In genomic region chr6:152984387-152984872, GRCh38 we compare ENCODE assay signal across 8 cellular contexts. TPM values are rescaled to one million over a fixed set of nuclear protein-coding genes. Genes with fewer than 3 reads are reported as not detected.
DNase-seq lines count a peak whose midpoint lies in the region; ATAC-seq and TF ChIP-seq lines count a peak whose summit lies in the region.

No MANE protein-coding gene starts in this region.

- intact Hi-C loops in MCF 10A (cut with micrococcal nuclease), result no loop called here

- no peaks in the 10 kb centered on the region for H3K27me3 Mint-ChIP-seq in MCF 10A (ENCODE audit: insufficient read depth, unreplicated experiment)
- peaks cover 0 to 3% (median 0%) of the 10 kb centered on the region in 5 donors for H3K27me3 Mint-ChIP-seq in naive thymus-derived CD8-positive, alpha-beta T cell

- TSS peak; percentile 65 for BruUV-seq in MCF 10A (replicated peaks; lab: Mats Ljungman, UMichigan)

- TF ChIP-seq CTCF in LNCaP clone FGC (IDR thresholded peaks at IDR 0.05; ENCODE audit: control insufficient read depth, extremely low read depth, insufficient read depth) (no peak), MCF 10A (IDR thresholded peaks at IDR 0.05; ENCODE audit: unreplicated experiment) (no peak)

- ATAC-seq in GM21737 (IDR thresholded peaks at IDR 0.05; ENCODE audit: unreplicated experiment), result peak; percentile 28
- no peak for ATAC-seq in naive thymus-derived CD8-positive, alpha-beta T cell

- DNase-seq in NCI-H345 (lab: John Stamatoyannopoulos, UW) (peak; percentile 19), NCI-H345 treated with DMSO at 0.1 percent for 48 hours (lab: John Stamatoyannopoulos, UW; ENCODE audit: unreplicated experiment) (no peak), LNCaP clone FGC (ENCODE audit: low read depth) (no peak), MCF 10A (ENCODE audit: unreplicated experiment) (no peak), SHP77 treated with DMSO at 0.1 percent for 48 hours (lab: John Stamatoyannopoulos, UW) (no peak), HCEC 1CT (no peak)
- no peak for DNase-seq in naive thymus-derived CD8-positive, alpha-beta T cell

- POLR2A ChIA-PET in MCF 10A (lab: Yijun Ruan, JAX), result interaction anchor here (1.0 to 5.3 kb wide), 6 partner anchors 8 to 606 kb away, joined by 3 to 100 read pairs (median 4); partner anchors contain the start of gene MTRF1L
- POLR2A ChIA-PET in naive thymus-derived CD8-positive, alpha-beta T cell (lab: Charles Lee), result interaction anchor here (1.1 to 1.7 kb wide), 2 partner anchors 16 to 683 kb away, joined by 3 to 7 read pairs; no protein-coding TSS in a partner anchor

- peaks cover 15% of the 10 kb centered on the region for H3K36me3 Mint-ChIP-seq in MCF 10A (ENCODE audit: insufficient read depth, unreplicated experiment)
- peaks cover 0 to 11% (median 0%) of the 10 kb centered on the region in 3 donors for H3K36me3 Mint-ChIP-seq in naive thymus-derived CD8-positive, alpha-beta T cell

- peak overlapping the region; percentile 69 for H3K4me3 ChIP-seq in LNCaP clone FGC (ENCODE audit: low read depth, low read length)

- CTCF ChIA-PET in MCF 10A (lab: Yijun Ruan, JAX), result interaction anchor here (0.7 to 1.5 kb wide), 3 partner anchors 29 to 1525 kb away, joined by 3 to 7 read pairs (median 4); no protein-coding TSS in a partner anchor

- H3K4me3 Mint-ChIP-seq in MCF 10A (ENCODE audit: unreplicated experiment), result peak overlapping the region; percentile 87
- peak overlapping the region; percentile 89 to 100 (median 98) for H3K4me3 Mint-ChIP-seq in naive thymus-derived CD8-positive, alpha-beta T cell

- peak overlapping the region; percentile 89 for H3K27ac Mint-ChIP-seq in MCF 10A (ENCODE audit: low read depth, unreplicated experiment)
- H3K27ac Mint-ChIP-seq in naive thymus-derived CD8-positive, alpha-beta T cell, result peak overlapping the region; percentile 95 to 100 (median 98)

- H3K9me3 Mint-ChIP-seq in MCF 10A (ENCODE audit: unreplicated experiment), result no peaks in the 10 kb centered on the region
- no peaks in the 10 kb centered on the region for H3K9me3 Mint-ChIP-seq in naive thymus-derived CD8-positive, alpha-beta T cell

- H3K4me1 Mint-ChIP-seq in MCF 10A (ENCODE audit: insufficient read depth, unreplicated experiment), result peaks cover 23% of the 10 kb centered on the region
- H3K4me1 Mint-ChIP-seq in naive thymus-derived CD8-positive, alpha-beta T cell, result peaks cover 20 to 54% (median 43%) of the 10 kb centered on the region in 4 donors

RNA-seq across cellular contexts. Expression of gene FBXO5, which starts 1.6 kb away (rescaled TPM):
- 9.5 and 16.4 TPM in 2 replicates for total RNA-seq in MCF 10A (2022)
- total RNA-seq in naive thymus-derived CD8-positive, alpha-beta T cell, result 1 to 10 TPM; 7.8 TPM
- 1 to 10 TPM; 4.3 to 7.1 (median 5.9) TPM for polyA plus RNA-seq in naive thymus-derived CD8-positive, alpha-beta T cell

RNA-seq across cellular contexts. Expression of gene MTRF1L, which starts 18.1 kb away (rescaled TPM):
- total RNA-seq in MCF 10A (2022), result 25.5 and 30.9 TPM in 2 replicates
- total RNA-seq in naive thymus-derived CD8-positive, alpha-beta T cell, result 10 to 100 TPM; 14.6 to 17.4 TPM
- 1 to 10 TPM; 7.3 to 9.5 (median 7.7) TPM for polyA plus RNA-seq in naive thymus-derived CD8-positive, alpha-beta T cell
